1 cellular context compared by ENCODE assay signal in genomic region chr21:35102488-35103407, GRCh38.
A peak's percentile ranks its signal among the peaks of the same experiment; 100 is the strongest.
TF ChIP-seq lines count a peak whose summit lies in the region.

No MANE protein-coding gene starts in this region.

TF ChIP-seq in K562, 482 proteins besides CTCF, POLR2A, EP300 and RAD21 (continued from another document):
- TF ChIP-seq ZNF449 (CRISPR knock-in tag; IDR thresholded peaks at IDR 0.05) = 0 out of 2 replicates have a peak, but pooled peaks have one; percentile 18
- no peak for TF ChIP-seq ZNF274 (IDR thresholded peaks at IDR 0.05; ENCODE audit: borderline replicate concordance, low read depth, low read length)
- peak; percentile 57 for TF ChIP-seq CBFA2T3 (IDR thresholded peaks at IDR 0.05)
- no peak for TF ChIP-seq PBX2 (CRISPR knock-in tag; IDR thresholded peaks at IDR 0.05; ENCODE audit: low read depth)
- TF ChIP-seq PBX2 (tag; conservative IDR thresholded peaks at IDR 0.05; ENCODE audit: low read depth) = no peak
- no peak for TF ChIP-seq ZNF644 (tag; IDR thresholded peaks at IDR 0.05; ENCODE audit: low read depth)
- TF ChIP-seq KLF13 (tag; IDR thresholded peaks at IDR 0.05; ENCODE audit: borderline replicate concordance, low read depth) = no peak
- TF ChIP-seq ARID1B (IDR thresholded peaks at IDR 0.05) = peak; percentile 18; the same call in 1 of the 2 replicates
- TF ChIP-seq NKRF (IDR thresholded peaks at IDR 0.05; ENCODE audit: borderline replicate concordance) = no peak
- peak; percentile 49; the same call in 1 of the 2 replicates for TF ChIP-seq L3MBTL2 (IDR thresholded peaks at IDR 0.05)
- TF ChIP-seq FOXA3 (CRISPR knock-in tag; conservative IDR thresholded peaks at IDR 0.05 in 1 of 2, IDR thresholded peaks at IDR 0.05 in 1 of 2) = peak in 1 of 2 experiments; percentile 73; a peak in 2 of 4 replicates
- TF ChIP-seq SRF (CRISPR knock-in tag; IDR thresholded peaks at IDR 0.05) = no peak; a peak in 1 of 4 replicates
- peak; percentile 85 for TF ChIP-seq CREM (IDR thresholded peaks at IDR 0.05; ENCODE audit: low read depth)
- no peak; the same call in 1 of the 2 replicates for TF ChIP-seq SMARCA5 (IDR thresholded peaks at IDR 0.05)
- TF ChIP-seq NCOA2 (IDR thresholded peaks at IDR 0.05; ENCODE audit: partially characterized antibody in 2 of 2) = no peak
- TF ChIP-seq ARNT (IDR thresholded peaks at IDR 0.05) = peak in 1 of 2 experiments; percentile 83; a peak in 1 of 4 replicates
- TF ChIP-seq NFYB (IDR thresholded peaks at IDR 0.05; ENCODE audit: extremely low read depth, insufficient read length) = no peak
- TF ChIP-seq NCOR1 (IDR thresholded peaks at IDR 0.05) = peak; percentile 49
- peak; percentile 38; the same call in 1 of the 2 replicates for TF ChIP-seq ELF1 (tag; IDR thresholded peaks at IDR 0.05)
- TF ChIP-seq ZNF140 (CRISPR knock-in tag; IDR thresholded peaks at IDR 0.05) = no peak
- TF ChIP-seq ZBTB11 (CRISPR knock-in tag; IDR thresholded peaks at IDR 0.05) = peak in 1 of 3 experiments; percentile 68; a peak in 1 of 6 replicates
- TF ChIP-seq GABPB1 (CRISPR knock-in tag; IDR thresholded peaks at IDR 0.05) = peak; percentile 68; the same call in 1 of the 2 replicates
- no peak for TF ChIP-seq E2F6 (IDR thresholded peaks at IDR 0.05; ENCODE audit: borderline replicate concordance in 1 of 2, extremely low read depth in 1 of 2, insufficient read depth in 1 of 2, insufficient read length in 1 of 2, low read depth in 1 of 2, low read length in 1 of 2, poor library complexity in 1 of 2, severe bottlenecking in 1 of 2)
- peak; percentile 68 for TF ChIP-seq SOX6 (IDR thresholded peaks at IDR 0.05)
- TF ChIP-seq YY1 (IDR thresholded peaks at IDR 0.05; ENCODE audit: borderline replicate concordance in 1 of 3, control insufficient read depth in 1 of 3, extremely low read depth in 1 of 3, insufficient read depth in 3 of 3, insufficient read length in 1 of 3, insufficient replicate concordance in 2 of 3, low read depth in 1 of 3, low read length in 2 of 3) = peak in 1 of 3 experiments; percentile 22
- TF ChIP-seq BRF1 (IDR thresholded peaks at IDR 0.05; ENCODE audit: borderline replicate concordance, extremely low read depth, insufficient read length) = no peak
- TF ChIP-seq SMARCA4 (IDR thresholded peaks at IDR 0.05) = 0 out of 2 replicates have a peak, but pooled peaks have one; percentile 20
- TF ChIP-seq EHMT2 (IDR thresholded peaks at IDR 0.05) = peak; percentile 63; the same call in 1 of the 2 replicates
- TF ChIP-seq MAZ (CRISPR knock-in tag; conservative IDR thresholded peaks at IDR 0.05 in 1 of 2, IDR thresholded peaks at IDR 0.05 in 1 of 2) = peak; percentile 27 to 40; a peak in 1 of 4 replicates
- TF ChIP-seq ZNF592 (IDR thresholded peaks at IDR 0.05) = peak; percentile 61
- no peak for TF ChIP-seq HDAC2 (IDR thresholded peaks at IDR 0.05)
- peak; percentile 88 for TF ChIP-seq HMBOX1 (IDR thresholded peaks at IDR 0.05)
- TF ChIP-seq ZNF583 (CRISPR knock-in tag; IDR thresholded peaks at IDR 0.05) = peak; percentile 65; the same call in 1 of the 2 replicates
- TF ChIP-seq BACH1 (tag; IDR thresholded peaks at IDR 0.05) = 0 out of 2 replicates have a peak, but pooled peaks have one; percentile 6
